Comparison of ENCODE assay signal across 1 cellular context in genomic region chr15:72368895-72369294, GRCh38.
TF ChIP-seq lines count a peak whose summit lies in the region.

No MANE protein-coding gene starts in this region.

TF ChIP-seq in HepG2, 621 proteins besides CTCF, POLR2A, EP300 and RAD21:
- TF ChIP-seq ZNF792 (CRISPR knock-in tag; IDR thresholded peaks at IDR 0.05) (no peak), ZNF10 (CRISPR knock-in tag; IDR thresholded peaks at IDR 0.05; ENCODE audit: borderline replicate concordance, low read depth) (no peak), NFYC (CRISPR knock-in tag; IDR thresholded peaks at IDR 0.05) (no peak), ZNF598 (CRISPR knock-in tag; IDR thresholded peaks at IDR 0.05; ENCODE audit: borderline replicate concordance) (no peak), ZFAT (CRISPR knock-in tag; conservative IDR thresholded peaks at IDR 0.05) (no peak), FOXK2 (IDR thresholded peaks at IDR 0.05) (no peak), ZEB1 (IDR thresholded peaks at IDR 0.05; ENCODE audit: insufficient replicate concordance, low read depth) (no peak), KAT7 (CRISPR knock-in tag; IDR thresholded peaks at IDR 0.05; ENCODE audit: borderline replicate concordance) (no peak), ZKSCAN8 (CRISPR knock-in tag; IDR thresholded peaks at IDR 0.05; ENCODE audit: borderline replicate concordance) (no peak), PRDM10 (CRISPR knock-in tag; IDR thresholded peaks at IDR 0.05; ENCODE audit: low read depth) (no peak), ZNF577 (CRISPR knock-in tag; IDR thresholded peaks at IDR 0.05; ENCODE audit: borderline replicate concordance, low read depth) (no peak), SMAD3 (CRISPR knock-in tag; IDR thresholded peaks at IDR 0.05) (no peak), GABPA (IDR thresholded peaks at IDR 0.05; ENCODE audit: low read depth, low read length) (no peak), GABPA (CRISPR knock-in tag; IDR thresholded peaks at IDR 0.05; ENCODE audit: low read depth) (no peak), HNRNPL (IDR thresholded peaks at IDR 0.05; ENCODE audit: low read depth, low read length) (no peak)
- TF ChIP-seq, protein P1, sequence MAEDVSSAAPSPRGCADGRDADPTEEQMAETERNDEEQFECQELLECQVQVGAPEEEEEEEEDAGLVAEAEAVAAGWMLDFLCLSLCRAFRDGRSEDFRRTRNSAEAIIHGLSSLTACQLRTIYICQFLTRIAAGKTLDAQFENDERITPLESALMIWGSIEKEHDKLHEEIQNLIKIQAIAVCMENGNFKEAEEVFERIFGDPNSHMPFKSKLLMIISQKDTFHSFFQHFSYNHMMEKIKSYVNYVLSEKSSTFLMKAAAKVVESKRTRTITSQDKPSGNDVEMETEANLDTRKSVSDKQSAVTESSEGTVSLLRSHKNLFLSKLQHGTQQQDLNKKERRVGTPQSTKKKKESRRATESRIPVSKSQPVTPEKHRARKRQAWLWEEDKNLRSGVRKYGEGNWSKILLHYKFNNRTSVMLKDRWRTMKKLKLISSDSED (CRISPR knock-in tag; IDR thresholded peaks at IDR 0.05), result no peak
- TF ChIP-seq, protein P2, sequence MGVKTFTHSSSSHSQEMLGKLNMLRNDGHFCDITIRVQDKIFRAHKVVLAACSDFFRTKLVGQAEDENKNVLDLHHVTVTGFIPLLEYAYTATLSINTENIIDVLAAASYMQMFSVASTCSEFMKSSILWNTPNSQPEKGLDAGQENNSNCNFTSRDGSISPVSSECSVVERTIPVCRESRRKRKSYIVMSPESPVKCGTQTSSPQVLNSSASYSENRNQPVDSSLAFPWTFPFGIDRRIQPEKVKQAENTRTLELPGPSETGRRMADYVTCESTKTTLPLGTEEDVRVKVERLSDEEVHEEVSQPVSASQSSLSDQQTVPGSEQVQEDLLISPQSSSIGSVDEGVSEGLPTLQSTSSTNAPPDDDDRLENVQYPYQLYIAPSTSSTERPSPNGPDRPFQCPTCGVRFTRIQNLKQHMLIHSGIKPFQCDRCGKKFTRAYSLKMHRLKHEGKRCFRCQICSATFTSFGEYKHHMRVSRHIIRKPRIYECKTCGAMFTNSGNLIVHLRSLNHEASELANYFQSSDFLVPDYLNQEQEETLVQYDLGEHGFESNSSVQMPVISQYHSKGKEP (CRISPR knock-in tag; IDR thresholded peaks at IDR 0.05), result no peak
TF ChIP-seq in HepG2: peak in this region for 0.
